Comparison of ENCODE assay signal across 16 cellular contexts in the genomic region with DNA sequence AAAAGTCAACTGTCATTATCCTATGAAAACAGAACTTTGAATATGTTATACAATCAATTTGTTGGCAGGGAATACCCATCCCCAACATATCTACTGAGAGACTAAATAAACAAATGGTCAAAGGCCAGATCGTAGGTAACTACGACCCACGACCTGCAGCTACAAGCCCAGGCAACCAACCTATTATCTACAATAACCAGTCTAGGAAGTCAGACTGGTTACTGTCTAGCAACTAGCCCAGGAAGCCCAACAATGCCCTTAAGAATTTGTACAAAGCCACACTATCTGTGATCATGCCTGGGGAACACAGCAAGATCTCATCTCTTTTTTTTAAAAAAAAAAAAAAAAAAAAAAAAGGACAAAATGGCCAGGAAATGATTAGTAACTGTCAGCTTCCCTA. TPM values are rescaled to one million over a fixed set of nuclear protein-coding genes. Genes with fewer than 3 reads are reported as not detected.
A peak's percentile ranks its signal among the peaks of the same experiment; 100 is the strongest.
DNase-seq lines count a peak whose midpoint lies in the region; ATAC-seq, FAIRE-seq and TF ChIP-seq lines count a peak whose summit lies in the region.
"Had no signal": no experiment of that assay in that cellular context is flagged by ENCODE, and none has a peak within 500 bp of the region (broad histone marks: within the 10 kb centered on the region; RNA-seq: fewer than 3 reads in every experiment).

No MANE protein-coding gene starts in this region.

- no peak overlapping the region for H2BK12ac ChIP-seq in H1 (ENCODE audit: low read depth, low read length)

- H3K23ac ChIP-seq in H1 (ENCODE audit: insufficient read length), result no peak overlapping the region

- H3K4me2 ChIP-seq in H1 (ENCODE audit: insufficient read depth in 1 of 2, low read depth in 2 of 2, low read length in 2 of 2), result no peak overlapping the region
- H3K4me2 ChIP-seq: A549, BLaER1 had no signal

- no peaks in the 10 kb centered on the region for H3K23me2 ChIP-seq in H1 (ENCODE audit: low read depth, low read length)

- no peak for FAIRE-seq in H1 (lab: Jason Lieb, UNC)
- FAIRE-seq: A549, GM12878 had no signal

- H3K27ac Mint-ChIP-seq in activated naive CD4-positive, alpha-beta T cell treated with anti-CD3 and anti-CD28 coated beads, Interleukin-2, amount 50 U/mL, for 72 hours, result peak overlapping the region; percentile 17 to 53
- H3K27ac Mint-ChIP-seq in activated naive CD4-positive, alpha-beta T cell treated with anti-CD3 and anti-CD28 coated beads, Interleukin-2, amount 10 ng/mL, durations not matched to agents 7 days and 5 days, result no peak overlapping the region
- peak overlapping the region; percentile 20 for H3K27ac Mint-ChIP-seq in nephron progenitor cell
- H3K27ac Mint-ChIP-seq: CD4-positive, alpha-beta memory T cell had no signal

- no peak overlapping the region for H3K27ac ChIP-seq in H1 (ENCODE audit: low read depth, low read length)
- H3K27ac ChIP-seq: 22Rv1, A549, BLaER1 had no signal

- no peak for DNase-seq in activated naive CD4-positive, alpha-beta T cell treated with anti-CD3 and anti-CD28 coated beads, Interleukin-2, amount 50 U/mL, for 72 hours (ENCODE audit: low spot score in 2 of 2)
- DNase-seq in activated naive CD4-positive, alpha-beta T cell treated with anti-CD3 and anti-CD28 coated beads, Interleukin-2, amount 10 ng/mL, durations not matched to agents 7 days and 5 days, result no peak
- DNase-seq in H1 (ENCODE audit: low read depth in 1 of 2, low spot score in 2 of 2) (no peak), nephron progenitor cell (no peak), NCI-H82 treated with DMSO at 0.1 percent for 48 hours (lab: John Stamatoyannopoulos, UW; ENCODE audit: unreplicated experiment) (no peak), T-helper 1 cell (no peak), EL (no peak)
- DNase-seq: CD4-positive, alpha-beta memory T cell; DMS153; DMS79 had no signal

- ATAC-seq in activated naive CD4-positive, alpha-beta T cell treated with anti-CD3 and anti-CD28 coated beads, Interleukin-2, amount 50 U/mL, for 72 hours, result no peak
- ATAC-seq: A549, GM12878 had no signal

- H4K8ac ChIP-seq in H1 (ENCODE audit: extremely low read depth, insufficient read depth, low read length), result no peak overlapping the region

- H3K4me3 ChIP-seq in H1 (ENCODE audit: extremely low read depth in 1 of 4, insufficient read depth in 2 of 4, low read depth in 3 of 4, low read length in 4 of 4), result no peak overlapping the region
- H3K4me3 ChIP-seq: A549, BLaER1, GM12878, HAP-1 had no signal

- no peak overlapping the region for H3K4me3 Mint-ChIP-seq in activated naive CD4-positive, alpha-beta T cell treated with anti-CD3 and anti-CD28 coated beads, Interleukin-2, amount 10 ng/mL, durations not matched to agents 7 days and 5 days
- H3K4me3 Mint-ChIP-seq in nephron progenitor cell, result no peak overlapping the region
- H3K4me3 Mint-ChIP-seq: CD14-positive monocyte; CD4-positive, alpha-beta memory T cell had no signal

- H2BK15ac ChIP-seq in H1 (ENCODE audit: low read length), result no peak overlapping the region

- CTCF ChIA-PET in activated naive CD4-positive, alpha-beta T cell treated with anti-CD3 and anti-CD28 coated beads, Interleukin-2, amount 10 ng/mL, durations not matched to agents 7 days and 5 days (lab: Charles Lee), result interaction anchor here (0.8 kb wide), 1 partner anchor 435 kb away, joined by 3 read pairs; no protein-coding TSS in a partner anchor
- CTCF ChIA-PET in H1 (lab: Charles Lee; ENCODE audit: partially characterized antibody), result interaction anchor here (0.6 kb wide), 2 partner anchors 16 to 50 kb away, joined by 3 read pairs; no protein-coding TSS in a partner anchor

- no peak overlapping the region for H2BK5ac ChIP-seq in H1 (ENCODE audit: low read depth, low read length)

- H3K4me1 Mint-ChIP-seq in activated naive CD4-positive, alpha-beta T cell treated with anti-CD3 and anti-CD28 coated beads, Interleukin-2, amount 10 ng/mL, durations not matched to agents 7 days and 5 days, result no peaks in the 10 kb centered on the region
- H3K4me1 Mint-ChIP-seq in nephron progenitor cell, result peaks cover 35% of the 10 kb centered on the region

- no peak for TF ChIP-seq RAD21 in H1 (IDR thresholded peaks at IDR 0.05 in 1 of 2, conservative IDR thresholded peaks at IDR 0.05 in 1 of 2; ENCODE audit: low read depth in 2 of 2, low read length in 2 of 2)

- H3K79me2 ChIP-seq in H1 (ENCODE audit: control insufficient read depth in 1 of 2, insufficient read depth in 2 of 2, low read length in 2 of 2), result no peaks in the 10 kb centered on the region

- H3K4me1 ChIP-seq in H1 (replicated peaks in 1 of 4; ENCODE audit: control insufficient read depth in 3 of 4, insufficient read depth in 4 of 4, low read length in 3 of 4), result no peaks in the 10 kb centered on the region
- H3K4me1 ChIP-seq: A549 had no signal

- POLR2A ChIA-PET in H1 (lab: Charles Lee; ENCODE audit: partially characterized antibody), result no interaction called here

- no peak overlapping the region for H3K4ac ChIP-seq in H1 (replicated peaks; ENCODE audit: insufficient read length, low read depth, low read length)

- peaks cover 0 to 1% (median 0%) of the 10 kb centered on the region in 4 experiments; a peak in 1 of 7 replicates for H3K27me3 ChIP-seq in H1 (replicated peaks in 1 of 4; ENCODE audit: control insufficient read depth in 3 of 4, extremely low read depth in 1 of 4, insufficient read depth in 3 of 4, low read length in 3 of 4)
- H3K27me3 ChIP-seq: BLaER1 had no signal

- H3K9me3 ChIP-seq in H1 (ENCODE audit: insufficient read depth in 2 of 2, low read depth in 1 of 2, low read length in 1 of 2), result no peaks in the 10 kb centered on the region
- H3K9me3 ChIP-seq: A549, BLaER1, HAP-1 had no signal

- H2BK120ac ChIP-seq in H1 (replicated peaks; ENCODE audit: low read depth, low read length), result no peak overlapping the region

- no peak overlapping the region for H3K14ac ChIP-seq in H1 (ENCODE audit: insufficient read length)

- no peaks in the 10 kb centered on the region for H3K36me3 ChIP-seq in H1 (ENCODE audit: control insufficient read depth in 2 of 4, insufficient read depth in 4 of 4, low read length in 3 of 4)
- H3K36me3 ChIP-seq: BLaER1, HAP-1 had no signal

- no peak for TF ChIP-seq CTCF in H1 (IDR thresholded peaks at IDR 0.05; ENCODE audit: control extremely low read depth in 1 of 3, insufficient read depth in 1 of 3, low read depth in 1 of 3, low read length in 3 of 3)
- TF ChIP-seq CTCF in nephron progenitor cell (IDR thresholded peaks at IDR 0.05), result no peak

- H3K9ac ChIP-seq in H1 (replicated peaks in 1 of 4; ENCODE audit: extremely low read depth in 1 of 4, low read depth in 3 of 4, low read length in 3 of 4), result no peak overlapping the region
- H3K9ac ChIP-seq: BLaER1 had no signal

- no peak overlapping the region for H2AK5ac ChIP-seq in H1 (ENCODE audit: low read depth, low read length)

- H3K56ac ChIP-seq in H1 (replicated peaks; ENCODE audit: insufficient read length, low read depth, low read length), result no peak overlapping the region

- TF ChIP-seq POLR2A in H1 (IDR thresholded peaks at IDR 0.05; ENCODE audit: control extremely low read depth in 1 of 2, low read depth in 2 of 2, low read length in 2 of 2), result no peak

- 0 out of 2 replicates have a peak overlapping the region, but pooled peaks have one; percentile 41 for H2BK20ac ChIP-seq in H1 (ENCODE audit: low read length)

- no peaks in the 10 kb centered on the region for H3K27me3 Mint-ChIP-seq in activated naive CD4-positive, alpha-beta T cell treated with anti-CD3 and anti-CD28 coated beads, Interleukin-2, amount 10 ng/mL, durations not matched to agents 7 days and 5 days
- H3K27me3 Mint-ChIP-seq in nephron progenitor cell (ENCODE audit: low read depth, poor library complexity), result no peaks in the 10 kb centered on the region
- H3K27me3 Mint-ChIP-seq: CD4-positive, alpha-beta memory T cell had no signal

- H4K5ac ChIP-seq in H1 (ENCODE audit: insufficient read length, low read depth, low read length), result no peak overlapping the region

- no peak for TF ChIP-seq EP300 in H1 (IDR thresholded peaks at IDR 0.05; ENCODE audit: borderline replicate concordance in 1 of 2, low read depth in 2 of 2, low read length in 2 of 2)

- WGBS in H1 (ENCODE audit: extremely low coverage in 1 of 2, insufficient coverage in 1 of 2, insufficient read length in 1 of 2, insufficient replicate concordance in 2 of 2, low coverage in 1 of 2, low lambda C conversion rate in 2 of 2, missing lambda C conversion rate in 1 of 2), 2 experiments, result 85% methylated on average over 3 of the region's 3 CpGs; no CpG with 5 or more reads in 1 of the 2 experiments

- no peaks in the 10 kb centered on the region for H3K79me1 ChIP-seq in H1 (ENCODE audit: low read depth, low read length)

- H3K18ac ChIP-seq in H1 (ENCODE audit: extremely low read depth, low read length), result no peak overlapping the region

- no peak overlapping the region for H4K91ac ChIP-seq in H1 (replicated peaks; ENCODE audit: insufficient read length, low read length)

- peaks cover 5 to 6% of the 10 kb centered on the region in 2 donors for H3K36me3 Mint-ChIP-seq in activated naive CD4-positive, alpha-beta T cell treated with anti-CD3 and anti-CD28 coated beads, Interleukin-2, amount 50 U/mL, for 72 hours
- no peaks in the 10 kb centered on the region for H3K36me3 Mint-ChIP-seq in activated naive CD4-positive, alpha-beta T cell treated with anti-CD3 and anti-CD28 coated beads, Interleukin-2, amount 10 ng/mL, durations not matched to agents 7 days and 5 days
- H3K36me3 Mint-ChIP-seq in nephron progenitor cell (ENCODE audit: low read depth), result peaks cover 3% of the 10 kb centered on the region
- H3K36me3 Mint-ChIP-seq: CD14-positive monocyte had no signal

- H3K9me3 Mint-ChIP-seq in activated naive CD4-positive, alpha-beta T cell treated with anti-CD3 and anti-CD28 coated beads, Interleukin-2, amount 50 U/mL, for 72 hours, result no peaks in the 10 kb centered on the region
- peaks cover 4% of the 10 kb centered on the region for H3K9me3 Mint-ChIP-seq in activated naive CD4-positive, alpha-beta T cell treated with anti-CD3 and anti-CD28 coated beads, Interleukin-2, amount 10 ng/mL, durations not matched to agents 7 days and 5 days
- peaks cover 5% of the 10 kb centered on the region for H3K9me3 Mint-ChIP-seq in nephron progenitor cell
- H3K9me3 Mint-ChIP-seq: CD14-positive monocyte had no signal

- no peaks in the 10 kb centered on the region for H4K20me1 ChIP-seq in H1 (replicated peaks in 1 of 2; ENCODE audit: control insufficient read depth in 1 of 2, insufficient read depth in 2 of 2, low read length in 2 of 2)

- no peak overlapping the region for H2AFZ ChIP-seq in H1 (ENCODE audit: low read length)

RNA-seq across cellular contexts. Expression of gene SMYD3, which starts 58.7 kb away (rescaled TPM):
- 10 to 100 TPM; 18.5 to 30.1 TPM for total RNA-seq in activated naive CD4-positive, alpha-beta T cell treated with anti-CD3 and anti-CD28 coated beads, Interleukin-2, amount 50 U/mL, for 72 hours
- 25.0 and 25.4 TPM in 2 replicates for total RNA-seq in H1 (2021; fragmentation: NEBNext Ultra II Directional; extraction: Animal tissue kit (Norgen Biotek cat#: 25700))
- 16.3 and 17.3 TPM in 2 replicates for polyA plus RNA-seq in H1 (2011; rRNA removed)
- polyA plus RNA-seq in H1 (2011; cell fraction: cytosol; rRNA removed), result 28.1 TPM
- 18.4 TPM for polyA plus RNA-seq in H1 (2011; cell fraction: nucleus; rRNA removed)
- 23.3 to 29.6 TPM (median 27.3 TPM) in 4 replicates for polyA plus RNA-seq in H1 (2012, experiment 1 of 2)
- 8.5 TPM for polyA plus RNA-seq in H1 (2012, experiment 2 of 2)
- polyA plus RNA-seq in H1 (2013, experiment 1 of 2), result 26.2 TPM
- 27.2 TPM for polyA plus RNA-seq in H1 (2013, experiment 2 of 2)
- 26.2 and 27.1 TPM in 2 replicates for polyA minus RNA-seq in H1 (2011; rRNA and poly(A)+ RNA removed)
- polyA minus RNA-seq in H1 (2011; cell fraction: cytosol; rRNA and poly(A)+ RNA removed), result 21.1 TPM
- polyA minus RNA-seq in H1 (2011; cell fraction: nucleus; rRNA and poly(A)+ RNA removed), result 60.0 TPM
